In the genomic region with DNA sequence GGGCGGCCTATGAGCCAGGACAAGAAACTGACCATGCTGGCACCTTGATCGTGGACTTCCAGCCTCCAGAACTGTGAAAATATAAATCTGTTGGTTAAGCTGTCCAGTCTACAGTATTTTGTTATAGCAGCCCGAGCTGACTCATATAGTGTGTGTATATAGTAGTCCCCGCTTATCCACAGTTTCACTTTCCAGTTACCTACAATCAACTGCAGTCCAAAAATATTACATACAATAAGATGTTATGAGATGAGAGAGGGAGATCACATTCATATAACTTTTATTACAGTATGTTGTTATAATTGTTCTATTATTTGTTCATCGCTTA, we compare ENCODE assay signal across 10 cellular contexts. TPM values are rescaled to one million over a fixed set of nuclear protein-coding genes. Genes with fewer than 3 reads are reported as not detected.
"Had no signal": no experiment of that assay in that cellular context is flagged by ENCODE, and none has a peak within 500 bp of the region (broad histone marks: within the 10 kb centered on the region; RNA-seq: fewer than 3 reads in every experiment).

No MANE protein-coding gene starts in this region.

- H3K4me3 ChIP-seq: GM23338 had no signal

- FAIRE-seq: H1, H54 had no signal

- H3K4me3 Mint-ChIP-seq: GM23338, H9 had no signal

- H3K27ac ChIP-seq: HL-60, KMS-11 had no signal

- H2AFZ ChIP-seq: GM23338 had no signal

- H3K4me2 ChIP-seq: GM23338, KMS-11 had no signal

- H3K27ac Mint-ChIP-seq: GM23338, H9 had no signal

- DNase-seq: H9, HCEC 1CT, IMR-90, KBM-7 had no signal

- ATAC-seq: GM23338 had no signal

- H3K9me3 Mint-ChIP-seq: GM23338 had no signal

- H3K9ac ChIP-seq: KMS-11 had no signal

RNA-seq across cellular contexts. Expression of gene MT3, which starts 4.9 kb away (rescaled TPM):
- total RNA-seq: GM23338, H1, H9, HT1080, IMR-90 had no signal
- polyA plus RNA-seq: GM23338 had no signal

RNA-seq across cellular contexts. Expression of gene MT4, which starts 29.4 kb away (rescaled TPM):
- total RNA-seq: GM23338, H1, H9, HT1080, IMR-90 had no signal
- polyA plus RNA-seq: GM23338, H1, IMR-90 had no signal

RNA-seq across cellular contexts. Expression of gene MT1M, which starts 38.2 kb away (rescaled TPM):
- total RNA-seq: H1, HT1080, IMR-90 had no signal
